ENCODE assay signal across 10 cellular contexts in genomic region chr17:74677558-74678466, GRCh38. TPM values are rescaled to one million over a fixed set of nuclear protein-coding genes. Genes with fewer than 3 reads are reported as not detected.
DNase-seq lines count a peak whose midpoint lies in the region; ATAC-seq and TF ChIP-seq lines count a peak whose summit lies in the region.
"Had no signal": no experiment of that assay in that cellular context is flagged by ENCODE, and none has a peak within 500 bp of the region (broad histone marks: within the 10 kb centered on the region; RNA-seq: fewer than 3 reads in every experiment).

No MANE protein-coding gene starts in this region.

- no peak overlapping the region for H3K27ac ChIP-seq in foreskin keratinocyte
- peak overlapping the region; percentile 3 for H3K27ac ChIP-seq in subcutaneous abdominal adipose tissue (ENCODE audit: low read depth, low read length)
- H3K27ac ChIP-seq: C4-2B had no signal

- intact Hi-C loops in activated CD8-positive, alpha-beta T cell treated with anti-CD3 and anti-CD28 coated beads for 36 hours (cut with micrococcal nuclease): loop anchor here (5.0 kb wide), 1 partner anchor 44 kb away; no protein-coding TSS in a partner anchor

- no peak overlapping the region for H3K27ac Mint-ChIP-seq in activated CD8-positive, alpha-beta T cell treated with anti-CD3 and anti-CD28 coated beads, Interleukin-2, amount 10 ng/mL, durations not matched to agents 7 days and 5 days
- no peak overlapping the region for H3K27ac Mint-ChIP-seq in activated CD8-positive, alpha-beta T cell treated with anti-CD3 and anti-CD28 coated beads for 36 hours

- H3K9ac ChIP-seq in subcutaneous abdominal adipose tissue (ENCODE audit: low read length in 5 of 5): no peak overlapping the region

- no peak for TF ChIP-seq CTCF in activated CD8-positive, alpha-beta T cell treated with anti-CD3 and anti-CD28 coated beads for 36 hours (IDR thresholded peaks at IDR 0.05)
- TF ChIP-seq CTCF in foreskin keratinocyte (conservative IDR thresholded peaks at IDR 0.05): no peak

- H3K27me3 ChIP-seq in foreskin keratinocyte (peaks cover 4% of the 10 kb centered on the region), subcutaneous abdominal adipose tissue (ENCODE audit: control insufficient read depth in 5 of 5, insufficient read depth in 4 of 5, low read length in 5 of 5) (peaks cover 0 to 5% (median 3%) of the 10 kb centered on the region in 5 donors)

- no peak for ATAC-seq in activated CD8-positive, alpha-beta T cell treated with anti-CD3 and anti-CD28 coated beads, Interleukin-2, amount 10 ng/mL, durations not matched to agents 7 days and 5 days
- ATAC-seq in activated CD8-positive, alpha-beta T cell treated with anti-CD3 and anti-CD28 coated beads for 36 hours: no peak
- ATAC-seq in foreskin keratinocyte: peak; percentile 35

- no peaks in the 10 kb centered on the region for H3K9me3 Mint-ChIP-seq in activated CD8-positive, alpha-beta T cell treated with anti-CD3 and anti-CD28 coated beads, Interleukin-2, amount 10 ng/mL, durations not matched to agents 7 days and 5 days (ENCODE audit: insufficient read depth)
- H3K9me3 Mint-ChIP-seq in activated CD8-positive, alpha-beta T cell treated with anti-CD3 and anti-CD28 coated beads for 36 hours: no peaks in the 10 kb centered on the region

- H3K36me3 Mint-ChIP-seq in activated CD8-positive, alpha-beta T cell treated with anti-CD3 and anti-CD28 coated beads, Interleukin-2, amount 10 ng/mL, durations not matched to agents 7 days and 5 days (ENCODE audit: low read depth): no peaks in the 10 kb centered on the region
- no peaks in the 10 kb centered on the region for H3K36me3 Mint-ChIP-seq in activated CD8-positive, alpha-beta T cell treated with anti-CD3 and anti-CD28 coated beads for 36 hours (ENCODE audit: low read depth)

- no peak overlapping the region for H3K4me3 Mint-ChIP-seq in activated CD8-positive, alpha-beta T cell treated with anti-CD3 and anti-CD28 coated beads, Interleukin-2, amount 10 ng/mL, durations not matched to agents 7 days and 5 days
- H3K4me3 Mint-ChIP-seq in activated CD8-positive, alpha-beta T cell treated with anti-CD3 and anti-CD28 coated beads for 36 hours: no peak overlapping the region

- H3K4me1 Mint-ChIP-seq in activated CD8-positive, alpha-beta T cell treated with anti-CD3 and anti-CD28 coated beads, Interleukin-2, amount 10 ng/mL, durations not matched to agents 7 days and 5 days (ENCODE audit: low read depth): peaks cover 15% of the 10 kb centered on the region
- peaks cover 16% of the 10 kb centered on the region for H3K4me1 Mint-ChIP-seq in activated CD8-positive, alpha-beta T cell treated with anti-CD3 and anti-CD28 coated beads for 36 hours (ENCODE audit: low read depth)

- H3K9me3 ChIP-seq in subcutaneous abdominal adipose tissue (ENCODE audit: control insufficient read depth in 5 of 5, low read length in 5 of 5): no peaks in the 10 kb centered on the region

- DNase-seq in activated CD8-positive, alpha-beta T cell treated with anti-CD3 and anti-CD28 coated beads, Interleukin-2, amount 10 ng/mL, durations not matched to agents 7 days and 5 days: peak; percentile 25
- DNase-seq in activated CD8-positive, alpha-beta T cell treated with anti-CD3 and anti-CD28 coated beads for 36 hours: no peak
- DNase-seq in NCI-H69 (lab: John Stamatoyannopoulos, UW) (peak; percentile 39), foreskin keratinocyte (no peak), T-helper 9 cell (no peak), GF-D8 (lab: John Stamatoyannopoulos, UW) (no peak)
- DNase-seq in activated CD8-positive, alpha-beta memory T cell treated with anti-CD3 and anti-CD28 coated beads for 24 hours: no peak
- DNase-seq: NCI-H2081 had no signal

- H3K27me3 Mint-ChIP-seq in activated CD8-positive, alpha-beta T cell treated with anti-CD3 and anti-CD28 coated beads, Interleukin-2, amount 10 ng/mL, durations not matched to agents 7 days and 5 days (ENCODE audit: low read depth): peaks cover 44% of the 10 kb centered on the region
- H3K27me3 Mint-ChIP-seq in activated CD8-positive, alpha-beta T cell treated with anti-CD3 and anti-CD28 coated beads for 36 hours: peaks cover 15% of the 10 kb centered on the region

- H3K4me3 ChIP-seq in subcutaneous abdominal adipose tissue (ENCODE audit: low read depth in 1 of 5, low read length in 5 of 5): no peak overlapping the region

- CTCF ChIA-PET in activated CD8-positive, alpha-beta T cell treated with anti-CD3 and anti-CD28 coated beads, Interleukin-2, amount 10 ng/mL, durations not matched to agents 7 days and 5 days (lab: Charles Lee): interaction anchor here (1.6 to 3.8 kb wide), 3 partner anchors 20 to 60 kb away, joined by 5 to 29 read pairs (median 6); partner anchors contain the start of gene RAB37
- CTCF ChIA-PET in activated CD8-positive, alpha-beta T cell treated with anti-CD3 and anti-CD28 coated beads for 36 hours (lab: Charles Lee): interaction anchor here (0.8 to 2.7 kb wide), 8 partner anchors 8 to 114 kb away, joined by 3 to 14 read pairs (median 4); partner anchors contain the start of gene RAB37

- H3K4me1 ChIP-seq in foreskin keratinocyte (no peaks in the 10 kb centered on the region), subcutaneous abdominal adipose tissue (ENCODE audit: control insufficient read depth in 5 of 5, insufficient read depth in 5 of 5, low read length in 5 of 5) (peaks cover 0 to 20% (median 7%) of the 10 kb centered on the region in 5 donors)

- no peaks in the 10 kb centered on the region for H3K36me3 ChIP-seq in subcutaneous abdominal adipose tissue (ENCODE audit: control insufficient read depth in 5 of 5, insufficient read depth in 5 of 5, low read length in 5 of 5)

- POLR2A ChIA-PET in activated CD8-positive, alpha-beta T cell treated with anti-CD3 and anti-CD28 coated beads, Interleukin-2, amount 10 ng/mL, durations not matched to agents 7 days and 5 days (lab: Charles Lee): no interaction called here
- POLR2A ChIA-PET in activated CD8-positive, alpha-beta T cell treated with anti-CD3 and anti-CD28 coated beads for 36 hours (lab: Charles Lee): interaction anchor here (0.7 kb wide), 1 partner anchor 9 kb away, joined by 3 read pairs; no protein-coding TSS in a partner anchor

RNA-seq across cellular contexts. Expression of gene CD300LF, which starts 34.9 kb away (rescaled TPM):
- not detected for total RNA-seq in activated CD8-positive, alpha-beta T cell treated with anti-CD3 and anti-CD28 coated beads, Interleukin-2, amount 10 ng/mL, durations not matched to agents 7 days and 5 days
- total RNA-seq in activated CD8-positive, alpha-beta T cell treated with anti-CD3 and anti-CD28 coated beads for 36 hours: not detected
- total RNA-seq in foreskin keratinocyte: not detected in 2 replicates
- not detected in 2 replicates for polyA plus RNA-seq in foreskin keratinocyte

RNA-seq across cellular contexts. Expression of gene CD300E, which starts 54.3 kb away (rescaled TPM):
- total RNA-seq in activated CD8-positive, alpha-beta T cell treated with anti-CD3 and anti-CD28 coated beads, Interleukin-2, amount 10 ng/mL, durations not matched to agents 7 days and 5 days: not detected
- total RNA-seq in activated CD8-positive, alpha-beta T cell treated with anti-CD3 and anti-CD28 coated beads for 36 hours: not detected
- total RNA-seq in foreskin keratinocyte: not detected in 2 replicates
- not detected in 2 replicates for polyA plus RNA-seq in foreskin keratinocyte

RNA-seq across cellular contexts. Expression of gene RAB37, which starts 59.2 kb away (rescaled TPM):
- total RNA-seq in activated CD8-positive, alpha-beta T cell treated with anti-CD3 and anti-CD28 coated beads, Interleukin-2, amount 10 ng/mL, durations not matched to agents 7 days and 5 days: 10 to 100 TPM; 19.1 to 19.6 TPM
- total RNA-seq in activated CD8-positive, alpha-beta T cell treated with anti-CD3 and anti-CD28 coated beads for 36 hours: 1 to 10 TPM; 6.6 to 6.7 TPM
- not detected in 2 replicates for total RNA-seq in foreskin keratinocyte
- not detected in 2 replicates for polyA plus RNA-seq in foreskin keratinocyte

Comparison
In these comparisons a context has a peak if more than half of its experiments do, and no peak if none do; other contexts are left out.
1. DNase-seq: peak in activated CD8-positive, alpha-beta T cell treated with anti-CD3 and anti-CD28 coated beads, Interleukin-2, amount 10 ng/mL, durations not matched to agents 7 days and 5 days (single experiment) and NCI-H69 (single experiment); none in activated CD8-positive, alpha-beta T cell treated with anti-CD3 and anti-CD28 coated beads for 36 hours (single experiment), foreskin keratinocyte (0 of 2), T-helper 9 cell (single experiment), activated CD8-positive, alpha-beta memory T cell treated with anti-CD3 and anti-CD28 coated beads for 24 hours (single experiment) and GF-D8 (single experiment).